Comparison of ENCODE assay signal across 6 cellular contexts in genomic region chr10:97777148-97777547, GRCh38. TPM values are rescaled to one million over a fixed set of nuclear protein-coding genes. Genes with fewer than 3 reads are reported as not detected.
"Had no signal": no experiment of that assay in that cellular context is flagged by ENCODE, and none has a peak within 500 bp of the region (broad histone marks: within the 10 kb centered on the region; RNA-seq: fewer than 3 reads in every experiment).

No MANE protein-coding gene starts in this region.

- H2AFZ ChIP-seq: GM23338 had no signal

- H3K27ac Mint-ChIP-seq: GM23338, H9 had no signal

- H3K4me3 Mint-ChIP-seq: GM23338, H9 had no signal

- ATAC-seq: GM23338 had no signal

- H3K27ac ChIP-seq: HL-60 had no signal

- DNase-seq: H9, HCEC 1CT, IMR-90 had no signal

- H3K4me2 ChIP-seq: GM23338 had no signal

- H3K4me3 ChIP-seq: GM23338 had no signal

RNA-seq across cellular contexts. Expression of gene SFRP5, which starts 5.3 kb away (rescaled TPM):
- total RNA-seq: HT1080, IMR-90 had no signal
- polyA plus RNA-seq: IMR-90 had no signal
